20 cellular contexts compared by ENCODE assay signal in the genomic region with DNA sequence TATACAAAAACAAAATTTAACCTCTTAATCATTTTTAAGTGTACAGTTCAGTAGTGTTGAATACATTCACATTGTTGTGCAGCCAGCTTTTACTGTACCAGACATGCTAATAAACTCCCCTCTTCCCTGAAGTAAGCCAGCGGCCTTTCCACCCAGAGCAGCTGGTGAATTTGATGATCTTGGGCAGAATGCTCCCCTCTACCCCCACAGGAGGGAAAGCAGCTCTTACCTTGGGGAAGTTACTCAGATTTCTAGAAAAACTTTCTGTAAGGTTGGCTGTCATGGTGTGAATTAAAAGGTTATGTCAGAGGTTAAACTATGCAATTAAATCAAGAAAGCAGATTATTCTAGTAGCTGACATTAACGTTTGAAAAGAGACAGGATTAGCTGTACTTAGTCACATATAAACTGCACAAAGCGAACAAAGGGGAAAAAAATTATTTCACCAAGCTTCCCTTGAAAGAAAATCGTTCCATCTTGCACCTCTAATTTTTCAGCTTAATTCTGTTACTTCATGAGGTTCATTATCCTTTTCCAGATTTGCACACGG.
"Had no signal": no experiment of that assay in that cellular context is flagged by ENCODE, and none has a peak within 500 bp of the region (broad histone marks: within the 10 kb centered on the region; RNA-seq: fewer than 3 reads in every experiment).

No MANE protein-coding gene starts in this region.

- DNase-seq: activated CD4-positive, alpha-beta T cell treated with anti-CD3 and anti-CD28 coated beads for 4 hours; activated CD8-positive, alpha-beta memory T cell treated with anti-CD3 and anti-CD28 coated beads, Interleukin-2, amount 50 U/mL, for 4 hours; activated CD8-positive, alpha-beta T cell treated with anti-CD3 and anti-CD28 coated beads for 36 hours; activated naive CD4-positive, alpha-beta T cell treated with anti-CD3 and anti-CD28 coated beads, Interleukin-2, amount 50 U/mL, for 16 hours; activated naive CD8-positive, alpha-beta T cell treated with anti-CD3 and anti-CD28 coated beads, Interleukin-2, amount 10 ng/mL, durations not matched to agents 7 days and 5 days; activated T-cell treated with anti-CD3 and anti-CD28 coated beads, Interleukin-2, amount 50 U/mL, for 72 hours; aorta; NCI-H1092; NCI-H1417; NCI-H1930; NCI-H2171; NCI-H524; NCI-H748 treated with DMSO at 0.1 percent for 48 hours; SIG-M5; T-helper 17 cell had no signal

- H3K36me3 Mint-ChIP-seq: activated naive CD8-positive, alpha-beta T cell treated with anti-CD3 and anti-CD28 coated beads, Interleukin-2, amount 10 ng/mL, durations not matched to agents 7 days and 5 days had no signal

- FAIRE-seq: bronchial epithelial cell had no signal

- H3K27me3 Mint-ChIP-seq: activated CD8-positive, alpha-beta T cell treated with anti-CD3 and anti-CD28 coated beads for 36 hours; activated naive CD8-positive, alpha-beta T cell treated with anti-CD3 and anti-CD28 coated beads, Interleukin-2, amount 10 ng/mL, durations not matched to agents 7 days and 5 days; central memory CD8-positive, alpha-beta T cell; T-helper 17 cell had no signal

- H3K27ac ChIP-seq: KMS-11, VCaP had no signal

- H3K4me1 Mint-ChIP-seq: activated naive CD8-positive, alpha-beta T cell treated with anti-CD3 and anti-CD28 coated beads, Interleukin-2, amount 10 ng/mL, durations not matched to agents 7 days and 5 days; central memory CD8-positive, alpha-beta T cell; T-helper 17 cell had no signal

- H3K4me3 Mint-ChIP-seq: activated CD8-positive, alpha-beta T cell treated with anti-CD3 and anti-CD28 coated beads for 36 hours; activated naive CD8-positive, alpha-beta T cell treated with anti-CD3 and anti-CD28 coated beads, Interleukin-2, amount 10 ng/mL, durations not matched to agents 7 days and 5 days; activated T-cell treated with anti-CD3 and anti-CD28 coated beads, Interleukin-2, amount 50 U/mL, for 72 hours; central memory CD8-positive, alpha-beta T cell; T-helper 17 cell had no signal

- H3K9me3 Mint-ChIP-seq: activated CD8-positive, alpha-beta T cell treated with anti-CD3 and anti-CD28 coated beads for 36 hours; activated T-cell treated with anti-CD3 and anti-CD28 coated beads, Interleukin-2, amount 50 U/mL, for 72 hours; activated T-helper 2 cell treated with anti-CD3 and anti-CD28 coated beads, Interferon-gamma antibody, Interleukin-2, Interleukin-4, amounts not matched to agents 10 μg/mL and 5 μg/mL and 100 μg/mL, durations not matched to agents 14 hours and 24 hours and 36 hours; central memory CD8-positive, alpha-beta T cell had no signal

- H3K4me2 ChIP-seq: KMS-11 had no signal

- H3K9ac ChIP-seq: KMS-11 had no signal

- H3K27ac Mint-ChIP-seq: activated CD8-positive, alpha-beta T cell treated with anti-CD3 and anti-CD28 coated beads for 36 hours; activated naive CD8-positive, alpha-beta T cell treated with anti-CD3 and anti-CD28 coated beads, Interleukin-2, amount 10 ng/mL, durations not matched to agents 7 days and 5 days; activated T-cell treated with anti-CD3 and anti-CD28 coated beads, Interleukin-2, amount 50 U/mL, for 72 hours; activated T-helper 2 cell treated with anti-CD3 and anti-CD28 coated beads, Interferon-gamma antibody, Interleukin-2, Interleukin-4, amounts not matched to agents 10 μg/mL and 5 μg/mL and 100 μg/mL, durations not matched to agents 14 hours and 24 hours and 36 hours; T-helper 17 cell had no signal
